17 cellular contexts compared by ENCODE assay signal in genomic region chr1:21492171-21492625, GRCh38. TPM values are rescaled to one million over a fixed set of nuclear protein-coding genes. Genes with fewer than 3 reads are reported as not detected.
DNase-seq lines count a peak whose midpoint lies in the region; ATAC-seq and TF ChIP-seq lines count a peak whose summit lies in the region.
"Had no signal": no experiment of that assay in that cellular context is flagged by ENCODE, and none has a peak within 500 bp of the region (broad histone marks: within the 10 kb centered on the region; RNA-seq: fewer than 3 reads in every experiment).

No MANE protein-coding gene starts in this region.

- peaks cover 6% of the 10 kb centered on the region; the same call in 1 of the 2 replicates for H3K4me1 ChIP-seq in HUES48 (ENCODE audit: control insufficient read depth, insufficient read depth, low read length)
- H3K4me1 ChIP-seq in endodermal cell (ENCODE audit: control insufficient read depth, insufficient read depth, low read length) = no peaks in the 10 kb centered on the region
- H3K4me1 ChIP-seq in tibial artery = no peaks in the 10 kb centered on the region

- peak; percentile 47 for DNase-seq in D341Med (ENCODE audit: low spot score)
- DNase-seq in NCI-H2171 (lab: John Stamatoyannopoulos, UW) = peak; percentile 21
- peak; percentile 73 for DNase-seq in endodermal cell
- no peak for DNase-seq in tibial artery
- DNase-seq in MG63 = no peak
- DNase-seq: AML-193, DND-41, GOT3, HFFc6, NCI-H226, NCI-H526, OCI-M1, SHP77, SK-N-SH had no signal

- H3K27ac ChIP-seq in HUES48 (ENCODE audit: low read depth, low read length) (peak overlapping the region; percentile 52), endodermal cell (ENCODE audit: low read depth, low read length) (no peak overlapping the region), tibial artery (no peak overlapping the region)
- H3K27ac ChIP-seq: KMS-11 had no signal

- H3K36me3 Mint-ChIP-seq in endodermal cell (ENCODE audit: low read depth) = no peaks in the 10 kb centered on the region

- TF ChIP-seq CTCF in endodermal cell (conservative IDR thresholded peaks at IDR 0.05) (no peak), tibial artery (IDR thresholded peaks at IDR 0.05) (no peak)

- intact Hi-C loops in tibial artery (cut with DNase I; ENCODE audit: low total_unique reads) = no loop called here

- 51 to 70% methylated on average over 3 to 5 of the region's 5 CpGs for WGBS in endodermal cell (ENCODE audit: insufficient coverage in 1 of 2, insufficient read length in 1 of 2), 2 experiments

- no peak overlapping the region for H3K9ac ChIP-seq in HUES48 (ENCODE audit: low read depth, low read length)
- H3K9ac ChIP-seq in endodermal cell (ENCODE audit: extremely low read depth, low read length, poor library complexity, severe bottlenecking) = no peak overlapping the region
- H3K9ac ChIP-seq: KMS-11, SK-N-SH had no signal

- H3K4me1 Mint-ChIP-seq in endodermal cell = peaks cover 12% of the 10 kb centered on the region

- H3K9me3 ChIP-seq in HUES48 (ENCODE audit: control insufficient read depth, insufficient read depth, low read length) (peaks cover 12% of the 10 kb centered on the region), endodermal cell (ENCODE audit: control insufficient read depth, low read length) (peaks cover 9% of the 10 kb centered on the region), tibial artery (no peaks in the 10 kb centered on the region), MG63 (no peaks in the 10 kb centered on the region)
- H3K9me3 ChIP-seq: SK-N-SH had no signal

- H3K27me3 ChIP-seq in HUES48 (ENCODE audit: control insufficient read depth, insufficient read depth, low read length) (no peaks in the 10 kb centered on the region), endodermal cell (ENCODE audit: control insufficient read depth, insufficient read depth, low read length, poor library complexity, severe bottlenecking) (no peaks in the 10 kb centered on the region), tibial artery (peaks cover 0 to 55% of the 10 kb centered on the region in 2 donors), MG63 (no peaks in the 10 kb centered on the region)

- H3K9me3 Mint-ChIP-seq in endodermal cell = peaks cover 17% of the 10 kb centered on the region

- H3K4me3 ChIP-seq in HUES48 (ENCODE audit: low read depth, low read length) (no peak overlapping the region), endodermal cell (ENCODE audit: low read length) (no peak overlapping the region), tibial artery (no peak overlapping the region), MG63 (no peak overlapping the region)

- no peak overlapping the region for H3K4me3 Mint-ChIP-seq in endodermal cell
- H3K4me3 Mint-ChIP-seq: HFFc6 had no signal

- no peak for ATAC-seq in GM18870 (IDR thresholded peaks at IDR 0.05; ENCODE audit: unreplicated experiment)

- no peak overlapping the region for H3K27ac Mint-ChIP-seq in endodermal cell
- H3K27ac Mint-ChIP-seq: HFFc6 had no signal

- peaks cover 2% of the 10 kb centered on the region for H3K27me3 Mint-ChIP-seq in endodermal cell (ENCODE audit: insufficient read depth)

- H3K36me3 ChIP-seq in HUES48 (ENCODE audit: control insufficient read depth, insufficient read depth, low read length) (no peaks in the 10 kb centered on the region), endodermal cell (ENCODE audit: control insufficient read depth, insufficient read depth, low read length) (no peaks in the 10 kb centered on the region), tibial artery (no peaks in the 10 kb centered on the region), MG63 (no peaks in the 10 kb centered on the region)

RNA-seq across cellular contexts. Expression of gene ALPL, which starts 17.0 kb away (rescaled TPM):
- total RNA-seq in endodermal cell = 100 to 1,000 TPM in 1 of 2 donors, 10 to 100 TPM in 1; 94.8 to 117 TPM
- polyA plus RNA-seq in endodermal cell (2013, experiment 1 of 2) = 65.3 TPM
- polyA plus RNA-seq in endodermal cell (2013, experiment 2 of 2) = 52.5 TPM
- 1.9 and 4.2 TPM in 2 replicates for total RNA-seq in MG63 (2014; rRNA removed; shearing (Covaris generic); ENCODE audit: low replicate concordance)

RNA-seq across cellular contexts. Expression of gene NBPF3, which starts 52.3 kb away (rescaled TPM):
- total RNA-seq in endodermal cell = 10 to 100 TPM; 15.5 to 22.1 TPM
- 13.7 TPM for polyA plus RNA-seq in endodermal cell (2013, experiment 1 of 2)
- 14.4 TPM for polyA plus RNA-seq in endodermal cell (2013, experiment 2 of 2)
- 22.4 and 25.1 TPM in 2 replicates for total RNA-seq in MG63 (2014; rRNA removed; shearing (Covaris generic); ENCODE audit: low replicate concordance)

Comparison
In these comparisons a context has a peak if more than half of its experiments do, and no peak if none do; other contexts are left out.
1. DNase-seq: peak in D341Med (single experiment), NCI-H2171 (single experiment) and endodermal cell (single experiment); none in tibial artery (0 of 2) and MG63 (single experiment).
2. RNA of gene ALPL, which starts 17.0 kb away (total RNA-seq): 94.8 to 117 TPM in endodermal cell; 1.9 to 4.2 TPM in MG63; every median in the first group is over 10 times any median in the second.